ENCODE assay signal across 25 cellular contexts in the genomic region with DNA sequence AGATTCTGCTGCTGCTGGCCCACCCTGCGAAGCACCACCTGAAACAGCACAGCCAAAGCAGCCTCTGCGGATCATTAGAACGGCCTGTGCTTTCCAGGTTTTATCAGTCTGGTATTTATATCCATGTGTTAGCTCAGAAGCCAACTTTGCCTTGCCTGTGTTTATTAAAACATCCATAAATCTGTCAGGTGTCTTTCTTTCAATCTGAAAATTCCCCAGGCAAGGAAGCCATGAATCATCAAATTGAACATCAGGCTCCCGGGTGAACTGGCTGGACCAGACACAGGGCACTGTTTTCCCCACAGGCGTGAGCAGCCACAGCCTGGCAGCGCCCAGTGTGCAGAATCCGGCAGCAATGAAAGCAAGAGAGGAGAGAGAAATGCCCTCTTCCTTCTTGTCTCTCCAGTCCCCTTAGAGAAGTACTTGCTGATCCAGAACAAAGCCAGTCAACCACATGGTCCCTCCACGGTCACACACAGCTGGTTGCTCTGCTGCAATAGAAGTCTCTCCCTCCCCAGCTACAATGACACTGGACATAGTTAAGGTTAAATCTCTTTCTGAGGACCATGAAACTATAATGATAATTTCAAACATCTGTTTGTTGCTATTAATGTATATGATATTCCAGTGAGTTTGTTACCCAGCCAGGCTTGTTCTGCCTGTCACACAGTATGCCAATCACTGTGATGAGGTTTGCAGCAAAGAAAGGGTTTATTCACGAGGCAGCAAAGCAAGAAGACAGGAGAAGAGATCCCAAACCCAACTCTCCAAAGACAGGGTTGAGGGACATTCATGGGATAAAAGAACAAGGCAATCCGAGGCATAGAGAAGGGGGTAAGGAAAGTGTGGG.
DNase-seq lines count a peak whose midpoint lies in the region; ATAC-seq, FAIRE-seq and TF ChIP-seq lines count a peak whose summit lies in the region.
"Had no signal": no experiment of that assay in that cellular context is flagged by ENCODE, and none has a peak within 500 bp of the region (broad histone marks: within the 10 kb centered on the region; RNA-seq: fewer than 3 reads in every experiment).

No MANE protein-coding gene starts in this region.

- H3K27ac ChIP-seq in small intestine (ENCODE audit: low read depth in 1 of 2, low read length in 1 of 2), result no peak overlapping the region
- H3K27ac ChIP-seq: epithelial cell of prostate, HL-60, pancreas had no signal

- FAIRE-seq in small intestine (lab: Jason Lieb, UNC), result no peak
- FAIRE-seq: pancreas had no signal

- no peaks in the 10 kb centered on the region for H3K36me3 ChIP-seq in small intestine (ENCODE audit: control insufficient read depth in 2 of 2, insufficient read depth in 2 of 2, low read length in 2 of 2)
- H3K36me3 ChIP-seq: pancreas had no signal

- no peaks in the 10 kb centered on the region for H3K27me3 ChIP-seq in small intestine (ENCODE audit: control insufficient read depth in 2 of 2, insufficient read depth in 2 of 2, low read length in 2 of 2)
- H3K27me3 ChIP-seq: pancreas had no signal

- WGBS in small intestine, 3 donors, result 62 to 69% (median 66%) methylated on average over 10 of the region's 10 CpGs

- H3K4me1 ChIP-seq in small intestine (ENCODE audit: control insufficient read depth in 2 of 2, insufficient read depth in 1 of 2, low read depth in 1 of 2, low read length in 1 of 2), result no peaks in the 10 kb centered on the region
- H3K4me1 ChIP-seq: pancreas had no signal

- no peak overlapping the region for H3K4me3 ChIP-seq in LNCaP clone FGC (ENCODE audit: low read depth, low read length)
- no peak overlapping the region for H3K4me3 ChIP-seq in small intestine (ENCODE audit: low read depth in 1 of 2, low read length in 2 of 2)
- H3K4me3 ChIP-seq: pancreas had no signal

- H3K9me3 ChIP-seq in small intestine (ENCODE audit: control insufficient read depth, low read depth), result no peaks in the 10 kb centered on the region
- H3K9me3 ChIP-seq: pancreas had no signal

- no peak for TF ChIP-seq CTCF in LNCaP clone FGC (IDR thresholded peaks at IDR 0.05; ENCODE audit: control insufficient read depth, extremely low read depth, insufficient read depth)

- DNase-seq in COLO829 (ENCODE audit: low spot score) (peak; percentile 41), LNCaP clone FGC (ENCODE audit: low read depth) (peak; percentile 73), small intestine (peak; percentile 8), NCI-H1694 treated with DMSO at 0.1 percent for 48 hours (lab: John Stamatoyannopoulos, UW) (no peak), NCI-H2081 (lab: John Stamatoyannopoulos, UW) (no peak)
- DNase-seq: activated CD4-positive, alpha-beta memory T cell treated with anti-CD3 and anti-CD28 coated beads for 36 hours; activated CD4-positive, CD25-positive, alpha-beta regulatory T cell; foreskin fibroblast; GDM1; GOT3; immature natural killer cell; midbrain; naive thymus-derived CD8-positive, alpha-beta T cell; NCI-H1092; NCI-H2029 treated with DMSO at 0.1 percent for 48 hours; NCI-H345; NCI-H82; pancreas; right cardiac atrium; SW 1271; T1000 had no signal

- ATAC-seq in esophagus mucosa, result peak; percentile 85
- no peak for ATAC-seq in GM19035 (IDR thresholded peaks at IDR 0.05; ENCODE audit: unreplicated experiment)
- ATAC-seq: naive thymus-derived CD8-positive, alpha-beta T cell; pancreas; right cardiac atrium had no signal

Comparison
In these comparisons a context has a peak if more than half of its experiments do, and no peak if none do; other contexts are left out.
1. DNase-seq: peak in COLO829 (single experiment), LNCaP clone FGC (single experiment) and small intestine (single experiment); none in NCI-H1694 treated with DMSO at 0.1 percent for 48 hours (single experiment) and NCI-H2081 (0 of 2).